In the genomic region with DNA sequence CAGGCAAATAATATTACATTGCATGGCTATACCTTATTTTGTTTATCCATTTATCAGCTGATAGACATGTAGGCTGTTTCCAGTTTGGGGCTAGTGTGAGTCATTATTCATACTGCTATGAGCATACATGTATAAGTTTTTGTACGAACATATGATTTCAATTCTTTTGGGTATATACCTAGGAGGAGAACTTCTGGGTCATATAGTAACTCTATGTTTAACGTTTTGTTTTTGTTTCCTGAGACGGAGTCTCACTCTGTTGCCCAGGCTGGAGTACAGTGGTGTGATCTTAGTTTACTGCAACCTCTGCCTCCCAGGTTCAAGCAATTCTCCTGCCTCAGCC, we compare ENCODE assay signal across 16 cellular contexts. TPM values are rescaled to one million over a fixed set of nuclear protein-coding genes. Genes with fewer than 3 reads are reported as not detected.
DNase-seq lines count a peak whose midpoint lies in the region; ATAC-seq lines count a peak whose summit lies in the region.
"Had no signal": no experiment of that assay in that cellular context is flagged by ENCODE, and none has a peak within 500 bp of the region (broad histone marks: within the 10 kb centered on the region; RNA-seq: fewer than 3 reads in every experiment).

No MANE protein-coding gene starts in this region.

- DNase-seq in activated CD4-positive, alpha-beta T cell treated with anti-CD3 and anti-CD28 coated beads for 36 hours = peak; percentile 27
- DNase-seq in activated CD4-positive, alpha-beta T cell treated with anti-CD3 and anti-CD28 coated beads, Interleukin-2, amount 50 U/mL, for 48 hours = no peak
- DNase-seq in MV-4-11 (lab: John Stamatoyannopoulos, UW) = peak; percentile 26
- DNase-seq in activated naive CD4-positive, alpha-beta T cell treated with anti-CD3 and anti-CD28 coated beads, Interleukin-2, amount 50 U/mL, for 72 hours (ENCODE audit: low spot score in 2 of 2) = no peak
- peak; percentile 16 for DNase-seq in natural killer cell treated with Interleukin-12 subunit alpha and Interleukin-12 subunit beta and Interleukin-15 and Interleukin-18, amount 100 ng/mL, for 72 hours (ENCODE audit: low spot score)
- DNase-seq in cardiac septum (ENCODE audit: low spot score) = no peak
- no peak for DNase-seq in HAP-1 (ENCODE audit: low spot score in 2 of 2)
- DNase-seq: activated gamma-delta T cell treated with Interleukin-2 at 50 U/mL for 16 hours; left ventricle myocardium superior; NCI-H1930; NCI-H510A; stimulated activated CD4-positive, alpha-beta T cell treated with anti-CD3 and anti-CD28 coated beads, Interleukin-12 subunit alpha, Interleukin-12 subunit beta, amount 100 ng/mL, for 4 hours had no signal

- no peaks in the 10 kb centered on the region for H3K27me3 ChIP-seq in HAP-1 (ENCODE audit: low read depth)

- CTCF ChIA-PET in activated CD4-positive, alpha-beta T cell treated with anti-CD3 and anti-CD28 coated beads for 36 hours (lab: Charles Lee) = interaction anchor here (0.6 to 2.3 kb wide), 7 partner anchors 9 to 105 kb away, joined by 3 to 13 read pairs (median 3); no protein-coding TSS in a partner anchor

- H3K9me3 Mint-ChIP-seq in activated CD4-positive, alpha-beta T cell treated with anti-CD3 and anti-CD28 coated beads for 36 hours (ENCODE audit: low read depth) = no peaks in the 10 kb centered on the region
- H3K9me3 Mint-ChIP-seq in activated naive CD4-positive, alpha-beta T cell treated with anti-CD3 and anti-CD28 coated beads, Interleukin-2, amount 50 U/mL, for 72 hours = no peaks in the 10 kb centered on the region
- no peaks in the 10 kb centered on the region for H3K9me3 Mint-ChIP-seq in natural killer cell treated with Interleukin-12 subunit alpha and Interleukin-12 subunit beta and Interleukin-15 and Interleukin-18, amount 100 ng/mL, for 72 hours

- H3K36me3 ChIP-seq in HAP-1 (replicated peaks) = no peaks in the 10 kb centered on the region

- H3K4me1 ChIP-seq in HAP-1 = no peaks in the 10 kb centered on the region

- intact Hi-C loops in activated CD4-positive, alpha-beta T cell treated with anti-CD3 and anti-CD28 coated beads for 36 hours (cut with DNase I, micrococcal nuclease) = loop anchor here (2.0 to 5.0 kb wide), 7 partner anchors 67 to 1978 kb away; partner anchors contain the start of genes APOBR (in 1 of the 2), CLN3 (in 1 of the 2) and TBX6 (in 1 of the 2)
- intact Hi-C loops in cardiac septum (cut with DNase I) = no loop called here

- peaks cover 62% of the 10 kb centered on the region for H3K4me1 Mint-ChIP-seq in activated CD4-positive, alpha-beta T cell treated with anti-CD3 and anti-CD28 coated beads for 36 hours
- H3K4me1 Mint-ChIP-seq in natural killer cell treated with Interleukin-12 subunit alpha and Interleukin-12 subunit beta and Interleukin-15 and Interleukin-18, amount 100 ng/mL, for 72 hours (ENCODE audit: low read depth in 2 of 2) = peaks cover 43 to 46% of the 10 kb centered on the region in 2 donors

- in situ Hi-C loops in HAP-1 (cut with MboI; ENCODE audit: low sequenced_read_pairs) = no loop called here

- H3K4me3 Mint-ChIP-seq in activated CD4-positive, alpha-beta T cell treated with anti-CD3 and anti-CD28 coated beads for 36 hours = peak overlapping the region; percentile 39
- peak overlapping the region; percentile 57 for H3K4me3 Mint-ChIP-seq in natural killer cell treated with Interleukin-12 subunit alpha and Interleukin-12 subunit beta and Interleukin-15 and Interleukin-18, amount 100 ng/mL, for 72 hours

- peaks cover 21% of the 10 kb centered on the region for H3K36me3 Mint-ChIP-seq in activated CD4-positive, alpha-beta T cell treated with anti-CD3 and anti-CD28 coated beads for 36 hours (ENCODE audit: low read depth)
- H3K36me3 Mint-ChIP-seq in activated naive CD4-positive, alpha-beta T cell treated with anti-CD3 and anti-CD28 coated beads, Interleukin-2, amount 50 U/mL, for 72 hours = peaks cover 24 to 29% of the 10 kb centered on the region in 2 donors
- H3K36me3 Mint-ChIP-seq in natural killer cell treated with Interleukin-12 subunit alpha and Interleukin-12 subunit beta and Interleukin-15 and Interleukin-18, amount 100 ng/mL, for 72 hours = peaks cover 13% of the 10 kb centered on the region

- H3K9me3 ChIP-seq in HAP-1 = no peaks in the 10 kb centered on the region

- POLR2A ChIA-PET in activated CD4-positive, alpha-beta T cell treated with anti-CD3 and anti-CD28 coated beads for 36 hours (lab: Charles Lee) = interaction anchor here (0.6 kb wide), 1 partner anchor 20 kb away, joined by 3 read pairs; no protein-coding TSS in a partner anchor

- peak overlapping the region; percentile 98 for H3K27ac Mint-ChIP-seq in activated CD4-positive, alpha-beta T cell treated with anti-CD3 and anti-CD28 coated beads for 36 hours
- H3K27ac Mint-ChIP-seq in activated naive CD4-positive, alpha-beta T cell treated with anti-CD3 and anti-CD28 coated beads, Interleukin-2, amount 50 U/mL, for 72 hours = peak overlapping the region; percentile 98
- peak overlapping the region; percentile 94 to 95 for H3K27ac Mint-ChIP-seq in natural killer cell treated with Interleukin-12 subunit alpha and Interleukin-12 subunit beta and Interleukin-15 and Interleukin-18, amount 100 ng/mL, for 72 hours
- H3K27ac Mint-ChIP-seq: progenitor cell of endocrine pancreas had no signal

- H3K27me3 Mint-ChIP-seq in activated CD4-positive, alpha-beta T cell treated with anti-CD3 and anti-CD28 coated beads for 36 hours = no peaks in the 10 kb centered on the region
- no peaks in the 10 kb centered on the region for H3K27me3 Mint-ChIP-seq in natural killer cell treated with Interleukin-12 subunit alpha and Interleukin-12 subunit beta and Interleukin-15 and Interleukin-18, amount 100 ng/mL, for 72 hours
- H3K27me3 Mint-ChIP-seq: progenitor cell of endocrine pancreas had no signal

- ATAC-seq in activated CD4-positive, alpha-beta T cell treated with anti-CD3 and anti-CD28 coated beads for 36 hours = peak; percentile 32
- peak; percentile 12 to 62 for ATAC-seq in activated naive CD4-positive, alpha-beta T cell treated with anti-CD3 and anti-CD28 coated beads, Interleukin-2, amount 50 U/mL, for 72 hours
- peak in 1 of 2 donors; percentile 41 for ATAC-seq in natural killer cell treated with Interleukin-12 subunit alpha and Interleukin-12 subunit beta and Interleukin-15 and Interleukin-18, amount 100 ng/mL, for 72 hours
- ATAC-seq in GM21786 (IDR thresholded peaks at IDR 0.05; ENCODE audit: unreplicated experiment) = no peak

- H3K4me3 ChIP-seq in HAP-1 = no peak overlapping the region

RNA-seq across cellular contexts. Expression of gene ITGAL, which starts 2.4 kb away (rescaled TPM):
- 100 to 1,000 TPM; 210 to 222 TPM for total RNA-seq in activated CD4-positive, alpha-beta T cell treated with anti-CD3 and anti-CD28 coated beads for 36 hours
- total RNA-seq in activated naive CD4-positive, alpha-beta T cell treated with anti-CD3 and anti-CD28 coated beads, Interleukin-2, amount 50 U/mL, for 72 hours = 100 to 1,000 TPM; 297 to 390 TPM
- 100 to 1,000 TPM; 648 to 717 TPM for total RNA-seq in natural killer cell treated with Interleukin-12 subunit alpha and Interleukin-12 subunit beta and Interleukin-15 and Interleukin-18, amount 100 ng/mL, for 72 hours
- 2.9 TPM for total RNA-seq in cardiac septum
- total RNA-seq: G401, myocyte had no signal

RNA-seq across cellular contexts. Expression of gene SEPHS2, which starts 24.5 kb away (rescaled TPM):
- total RNA-seq in activated CD4-positive, alpha-beta T cell treated with anti-CD3 and anti-CD28 coated beads for 36 hours = 10 to 100 TPM; 37.8 to 56.0 TPM
- total RNA-seq in activated naive CD4-positive, alpha-beta T cell treated with anti-CD3 and anti-CD28 coated beads, Interleukin-2, amount 50 U/mL, for 72 hours = 10 to 100 TPM; 54.8 to 62.7 TPM
- 10 to 100 TPM; 84.7 to 91.4 TPM for total RNA-seq in natural killer cell treated with Interleukin-12 subunit alpha and Interleukin-12 subunit beta and Interleukin-15 and Interleukin-18, amount 100 ng/mL, for 72 hours
- total RNA-seq in cardiac septum = 27.3 TPM

RNA-seq across cellular contexts. Expression of gene DCTPP1, which starts 40.3 kb away (rescaled TPM):
- total RNA-seq in activated CD4-positive, alpha-beta T cell treated with anti-CD3 and anti-CD28 coated beads for 36 hours = 100 to 1,000 TPM in 1 of 2 experiments, 10 to 100 TPM in 1; 89.3 to 102 TPM
- total RNA-seq in activated naive CD4-positive, alpha-beta T cell treated with anti-CD3 and anti-CD28 coated beads, Interleukin-2, amount 50 U/mL, for 72 hours = 100 to 1,000 TPM in 1 of 2 donors, 10 to 100 TPM in 1; 53.1 to 113 TPM
- total RNA-seq in natural killer cell treated with Interleukin-12 subunit alpha and Interleukin-12 subunit beta and Interleukin-15 and Interleukin-18, amount 100 ng/mL, for 72 hours = 100 to 1,000 TPM in 1 of 2 donors, 10 to 100 TPM in 1; 95.9 to 155 TPM
- 23.1 TPM for total RNA-seq in cardiac septum

RNA-seq across cellular contexts. Expression of gene ZNF768, which starts 56.2 kb away (rescaled TPM):
- 10 to 100 TPM in 1 of 2 experiments, 1 to 10 TPM in 1; 8.9 to 11.1 TPM for total RNA-seq in activated CD4-positive, alpha-beta T cell treated with anti-CD3 and anti-CD28 coated beads for 36 hours
- 1 to 10 TPM; 2.3 to 9.3 TPM for total RNA-seq in activated naive CD4-positive, alpha-beta T cell treated with anti-CD3 and anti-CD28 coated beads, Interleukin-2, amount 50 U/mL, for 72 hours
- 10 to 100 TPM; 10.4 to 11.8 TPM for total RNA-seq in natural killer cell treated with Interleukin-12 subunit alpha and Interleukin-12 subunit beta and Interleukin-15 and Interleukin-18, amount 100 ng/mL, for 72 hours
- 49.8 TPM for total RNA-seq in cardiac septum

Comparison
In these comparisons a context has a peak if more than half of its experiments do, and no peak if none do; other contexts are left out.
1. DNase-seq: peak in activated CD4-positive, alpha-beta T cell treated with anti-CD3 and anti-CD28 coated beads for 36 hours (single experiment), MV-4-11 (single experiment) and natural killer cell treated with Interleukin-12 subunit alpha and Interleukin-12 subunit beta and Interleukin-15 and Interleukin-18, amount 100 ng/mL, for 72 hours (single experiment); none in activated CD4-positive, alpha-beta T cell treated with anti-CD3 and anti-CD28 coated beads, Interleukin-2, amount 50 U/mL, for 48 hours (0 of 2), activated naive CD4-positive, alpha-beta T cell treated with anti-CD3 and anti-CD28 coated beads, Interleukin-2, amount 50 U/mL, for 72 hours (0 of 2), cardiac septum (single experiment) and HAP-1 (0 of 2).
2. RNA of gene ITGAL, which starts 2.4 kb away (total RNA-seq): 648 to 717 TPM in natural killer cell treated with Interleukin-12 subunit alpha and Interleukin-12 subunit beta and Interleukin-15 and Interleukin-18, amount 100 ng/mL, for 72 hours, 297 to 390 TPM in activated naive CD4-positive, alpha-beta T cell treated with anti-CD3 and anti-CD28 coated beads, Interleukin-2, amount 50 U/mL, for 72 hours and 210 to 222 TPM in activated CD4-positive, alpha-beta T cell treated with anti-CD3 and anti-CD28 coated beads for 36 hours; 2.9 TPM in cardiac septum (single experiment); every median in the first group is over 10 times any median in the second.
3. Peak in every context shown above with its lines, with median percentiles within 50 percentile points of each other: H3K27ac Mint-ChIP-seq.